2 cellular contexts compared by ENCODE assay signal in genomic region chr7:11298220-11298619, GRCh38.
TF ChIP-seq lines count a peak whose summit lies in the region.

No MANE protein-coding gene starts in this region.

TF ChIP-seq in GM23338, 12 proteins besides CTCF, POLR2A, EP300 and RAD21 (continued from another document):
- TF ChIP-seq ZNF462 (CRISPR knock-in tag; IDR thresholded peaks at IDR 0.05) (no peak), NANOG (IDR thresholded peaks at IDR 0.05; ENCODE audit: borderline replicate concordance) (no peak), POLR2AphosphoS5 (IDR thresholded peaks at IDR 0.05; ENCODE audit: low read depth) (no peak), REST (IDR thresholded peaks at IDR 0.05; ENCODE audit: unreplicated experiment) (no peak)

TF ChIP-seq in K562, 482 proteins besides CTCF, POLR2A, EP300 and RAD21 (continued from another document):
- TF ChIP-seq AFF4 (CRISPR knock-in tag; IDR thresholded peaks at IDR 0.05) (no peak), NFRKB (IDR thresholded peaks at IDR 0.05; ENCODE audit: low read depth) (no peak)
